In the genomic region with DNA sequence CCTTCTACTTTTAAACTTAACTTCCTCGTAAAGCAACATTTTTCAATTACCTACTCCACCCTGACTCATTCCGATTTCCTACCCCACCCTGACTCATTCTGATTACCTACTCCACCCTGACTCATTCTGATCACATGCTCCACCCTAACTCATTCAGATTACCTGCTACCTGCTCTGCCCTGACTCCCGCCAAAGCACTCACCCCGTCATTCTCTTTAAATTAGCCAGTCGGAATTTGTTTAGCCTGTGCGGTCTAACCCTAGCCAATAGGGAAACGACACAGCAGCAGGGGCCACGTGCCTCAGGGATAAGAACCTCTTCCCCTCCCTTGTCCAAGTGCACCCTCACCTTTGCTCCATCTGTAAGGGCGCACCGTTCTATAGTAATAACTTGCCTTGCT, we compare ENCODE assay signal across 8 cellular contexts. TPM values are rescaled to one million over a fixed set of nuclear protein-coding genes. Genes with fewer than 3 reads are reported as not detected.
DNase-seq lines count a peak whose midpoint lies in the region; ATAC-seq, FAIRE-seq and TF ChIP-seq lines count a peak whose summit lies in the region.
"Not testable (repeated sequence)": the region's sequence is repeated elsewhere in the genome, so short reads cannot be mapped to it uniquely, and the experiment has no call there.

No MANE protein-coding gene starts in this region.

- in situ Hi-C loops in Caki2 (cut with HindIII; ENCODE audit: low pct_unique_long_range_greater_than_20kb, low sequenced_read_pairs); K562 (cut with MboI): not testable (repeated sequence)

- not testable (repeated sequence) for H3K79me2 ChIP-seq in PC-9 (ENCODE audit: low read depth); K562 (ENCODE audit: control insufficient read depth, insufficient read depth, low read length); endothelial cell of umbilical vein (ENCODE audit: control insufficient read depth, insufficient read depth, low read length); trophoblast cell (ENCODE audit: control insufficient read depth, insufficient read depth, low read length, poor library complexity)

- H3K9me2 ChIP-seq in PC-9 (ENCODE audit: insufficient read depth): not testable (repeated sequence)

- not testable (repeated sequence) for H3K14ac ChIP-seq in trophoblast cell (ENCODE audit: low read length)

- H3F3A ChIP-seq in PC-9 (ENCODE audit: insufficient read depth, low read depth): peaks cover 39% of the 10 kb centered on the region

- BruUV-seq in PC-9 (replicated peaks; lab: Mats Ljungman, UMichigan); K562 (replicated peaks; lab: Mats Ljungman, UMichigan); endothelial cell of umbilical vein (replicated peaks; lab: Mats Ljungman, UMichigan): not testable (repeated sequence)

- not testable (repeated sequence) for TF ChIP-seq POLR2A in K562 (conservative IDR thresholded peaks at IDR 0.05); endothelial cell of umbilical vein (IDR thresholded peaks at IDR 0.05; ENCODE audit: low read depth, low read length)

- H3K27ac Mint-ChIP-seq in HFFc6: peak overlapping the region; percentile 12

- not testable (repeated sequence) for H2BK12ac ChIP-seq in trophoblast cell (ENCODE audit: low read length)

- ATAC-seq in K562: not testable (repeated sequence)

- CTCF ChIA-PET in PC-9 (lab: Charles Lee); K562 (lab: Yijun Ruan, JAX; ENCODE audit: low intra/inter-chr PET ratio); endothelial cell of umbilical vein (lab: Charles Lee): not testable (repeated sequence)

- TF ChIP-seq CTCF in HFFc6 (IDR thresholded peaks at IDR 0.05); PC-9 (conservative IDR thresholded peaks at IDR 0.05); K562 (IDR thresholded peaks at IDR 0.05 in 2 of 3, conservative IDR thresholded peaks at IDR 0.05 in 1 of 3; ENCODE audit: insufficient read depth in 2 of 3, low read depth in 1 of 3, low read length in 3 of 3); endothelial cell of umbilical vein (IDR thresholded peaks at IDR 0.05; ENCODE audit: extremely low read depth in 1 of 2, insufficient read depth in 1 of 2, low read depth in 1 of 2, low read length in 2 of 2); left ventricle myocardium inferior (IDR thresholded peaks at IDR 0.05; ENCODE audit: borderline replicate concordance): not testable (repeated sequence)

- peak overlapping the region; percentile 10; the same call in 1 of the 2 replicates for H3K4me3 Mint-ChIP-seq in HFFc6

- H4K12ac ChIP-seq in trophoblast cell (ENCODE audit: low read depth, low read length): not testable (repeated sequence)

- not testable (repeated sequence) for H3K4ac ChIP-seq in trophoblast cell (ENCODE audit: low read depth, low read length)

- intact Hi-C loops in PC-9 (cut with micrococcal nuclease; ENCODE audit: unreplicated experiment): loop anchor here (1.0 kb wide), 1 partner anchor 13 kb away; no protein-coding TSS in a partner anchor
- intact Hi-C loops in K562 (cut with micrococcal nuclease); endothelial cell of umbilical vein (cut with micrococcal nuclease); left ventricle myocardium inferior (cut with micrococcal nuclease): not testable (repeated sequence)

- not testable (repeated sequence) for H2AK5ac ChIP-seq in trophoblast cell (ENCODE audit: low read length)

- peaks cover 56% of the 10 kb centered on the region for H3K36me3 ChIP-seq in PC-9 (ENCODE audit: low read depth)
- not testable (repeated sequence) for H3K36me3 ChIP-seq in K562 (ENCODE audit: control insufficient read depth, insufficient read depth, low read length); endothelial cell of umbilical vein (ENCODE audit: control insufficient read depth in 2 of 2, extremely low read depth in 1 of 2, insufficient read depth in 2 of 2, low read length in 2 of 2); trophoblast cell (ENCODE audit: control insufficient read depth in 1 of 2, insufficient read depth in 2 of 2, low read length in 2 of 2)
- peaks cover 31% of the 10 kb centered on the region for H3K36me3 ChIP-seq in left ventricle myocardium inferior

- H3K4me1 Mint-ChIP-seq in HFFc6 (ENCODE audit: low read depth): peaks cover 64% of the 10 kb centered on the region

- H3K9me3 Mint-ChIP-seq in HFFc6: not testable (repeated sequence)

- not testable (repeated sequence) for H3K9ac ChIP-seq in K562 (ENCODE audit: insufficient read depth in 1 of 2, low read depth in 2 of 2, low read length in 2 of 2); endothelial cell of umbilical vein (replicated peaks; ENCODE audit: extremely low read depth, insufficient read depth, low read length); trophoblast cell (ENCODE audit: low read length)

- H2BK120ac ChIP-seq in trophoblast cell (ENCODE audit: insufficient read depth, low read length, poor library complexity): not testable (repeated sequence)

- POLR2A ChIA-PET in PC-9 (lab: Charles Lee; ENCODE audit: unreplicated experiment); K562 (lab: Yijun Ruan, JAX); endothelial cell of umbilical vein (lab: Charles Lee): not testable (repeated sequence)

- DNase-seq in Caki2 (ENCODE audit: low read depth): peak; percentile 68
- DNase-seq in HFFc6; endothelial cell of umbilical vein (ENCODE audit: low read depth, low spot score); left ventricle myocardium inferior: not testable (repeated sequence)
- DNase-seq in PC-9: peak; percentile 53 to 88
- DNase-seq in K562 (ENCODE audit: extremely low read depth in 1 of 4, low spot score in 3 of 4): peak in 1 of 4 experiments; percentile 8
- peak; percentile 42 to 68 for DNase-seq in trophoblast cell
- peak; percentile 63 for DNase-seq in ureter (ENCODE audit: low spot score)

- H3K4me3 ChIP-seq in PC-9: peak overlapping the region; percentile 22; the same call in 1 of the 2 replicates
- not testable (repeated sequence) for H3K4me3 ChIP-seq in K562; endothelial cell of umbilical vein (replicated peaks in 1 of 3; ENCODE audit: insufficient read depth in 1 of 3, low read depth in 1 of 3, low read length in 3 of 3); left ventricle myocardium inferior; trophoblast cell (ENCODE audit: low read depth, low read length)

- H3K79me1 ChIP-seq in trophoblast cell (ENCODE audit: low read length): not testable (repeated sequence)

- not testable (repeated sequence) for H2BK5ac ChIP-seq in trophoblast cell (ENCODE audit: low read depth, low read length, poor library complexity)

- H3K27ac ChIP-seq in PC-9 (peak overlapping the region; percentile 87), left ventricle myocardium inferior (replicated peaks) (peak overlapping the region; percentile 34)
- H3K27ac ChIP-seq in K562 (ENCODE audit: extremely low read depth, low read depth, low read length); endothelial cell of umbilical vein (ENCODE audit: insufficient read depth, low read depth, low read length); trophoblast cell (ENCODE audit: low read depth, low read length): not testable (repeated sequence)

- H2AFZ ChIP-seq in PC-9; K562 (ENCODE audit: low read depth, low read length); endothelial cell of umbilical vein (ENCODE audit: low read depth, low read length); trophoblast cell (ENCODE audit: insufficient read depth, low read length, poor library complexity): not testable (repeated sequence)

- H4K20me1 ChIP-seq in PC-9 (ENCODE audit: insufficient read depth); K562 (replicated peaks; ENCODE audit: control insufficient read depth, insufficient read depth, low read length); endothelial cell of umbilical vein (replicated peaks; ENCODE audit: control insufficient read depth, extremely low read depth, insufficient read depth, low read length): not testable (repeated sequence)

- not testable (repeated sequence) for H4K91ac ChIP-seq in trophoblast cell (ENCODE audit: low read depth, low read length)

- not testable (repeated sequence) for H3K18ac ChIP-seq in trophoblast cell (ENCODE audit: low read length)

- not testable (repeated sequence) for TF ChIP-seq EP300 in K562 (IDR thresholded peaks at IDR 0.05; ENCODE audit: low read length)

- H3K27me3 Mint-ChIP-seq in HFFc6 (ENCODE audit: insufficient read depth): not testable (repeated sequence)

- dilution Hi-C loops in endothelial cell of umbilical vein (cut with MboI; ENCODE audit: extremely low pct_ligation_motif_present, low sequenced_read_pairs): not testable (repeated sequence)

- FAIRE-seq in K562 (lab: Jason Lieb, UNC); endothelial cell of umbilical vein (lab: Jason Lieb, UNC): not testable (repeated sequence)

- not testable (repeated sequence) for H3K23ac ChIP-seq in trophoblast cell (ENCODE audit: low read length)

- not testable (repeated sequence) for H4K8ac ChIP-seq in trophoblast cell (ENCODE audit: low read depth, low read length)

- not testable (repeated sequence) for H3K9me1 ChIP-seq in K562 (ENCODE audit: control insufficient read depth, insufficient read depth, low read length); endothelial cell of umbilical vein (replicated peaks; ENCODE audit: control insufficient read depth, extremely low read depth, insufficient read depth, low read length)

- H3K4me2 ChIP-seq in PC-9: peak overlapping the region; percentile 64
- not testable (repeated sequence) for H3K4me2 ChIP-seq in K562 (ENCODE audit: insufficient read depth, low read length); endothelial cell of umbilical vein (ENCODE audit: insufficient read depth, low read length); trophoblast cell (ENCODE audit: low read length)

- 1% methylated on average over 10 of the region's 10 CpGs for WGBS in K562 (ENCODE audit: insufficient coverage, low coverage, missing lambda C conversion rate)
- WGBS in trophoblast cell (ENCODE audit: extremely low coverage, insufficient coverage, insufficient read length): 100% methylated on average over 1 of the region's 10 CpGs

- H3K27me3 ChIP-seq in PC-9 (ENCODE audit: insufficient read depth, low read depth); K562 (ENCODE audit: control insufficient read depth in 2 of 2, insufficient read depth in 2 of 2, low read length in 2 of 2); endothelial cell of umbilical vein (ENCODE audit: control insufficient read depth in 2 of 2, insufficient read depth in 2 of 2, low read length in 2 of 2); left ventricle myocardium inferior (ENCODE audit: low read depth); trophoblast cell (ENCODE audit: insufficient read depth, low read length): not testable (repeated sequence)

- H3K4me1 ChIP-seq in PC-9 (replicated peaks; ENCODE audit: insufficient read depth) (peaks cover 29% of the 10 kb centered on the region), endothelial cell of umbilical vein (ENCODE audit: control insufficient read depth, extremely low read depth, insufficient read depth, low read length) (peaks cover 17% of the 10 kb centered on the region), left ventricle myocardium inferior (peaks cover 53% of the 10 kb centered on the region)
- not testable (repeated sequence) for H3K4me1 ChIP-seq in K562 (replicated peaks in 1 of 2; ENCODE audit: control insufficient read depth in 2 of 2, insufficient read depth in 2 of 2, low read length in 2 of 2); trophoblast cell (ENCODE audit: control insufficient read depth in 1 of 2, insufficient read depth in 2 of 2, low read length in 2 of 2)

- H3K9me3 ChIP-seq in PC-9 (ENCODE audit: insufficient read depth, low read depth): peaks cover 13% of the 10 kb centered on the region; the same call in 1 of the 2 replicates
- not testable (repeated sequence) for H3K9me3 ChIP-seq in K562 (replicated peaks; ENCODE audit: control insufficient read depth, insufficient read depth, low read depth, low read length); endothelial cell of umbilical vein (replicated peaks; ENCODE audit: control insufficient read depth, insufficient read depth, low read length); left ventricle myocardium inferior (replicated peaks); trophoblast cell (ENCODE audit: insufficient read depth, low read depth, low read length)

- not testable (repeated sequence) for TF ChIP-seq RAD21 in K562 (CRISPR knock-in tag; conservative IDR thresholded peaks at IDR 0.05 in 1 of 2, IDR thresholded peaks at IDR 0.05 in 1 of 2)

- H3K36me3 Mint-ChIP-seq in HFFc6 (ENCODE audit: low read depth): peaks cover 38% of the 10 kb centered on the region

RNA-seq across cellular contexts. Expression of gene ABLIM3, which starts 46.3 kb away (rescaled TPM):
- 10.4 and 13.1 TPM in 2 replicates for total RNA-seq in Caki2 (2014; rRNA removed; shearing (Covaris generic); ENCODE audit: low replicate concordance)
- 10 to 100 TPM; 29.3 to 54.1 (median 48.3) TPM for total RNA-seq in HFFc6 (2021; fragmentation: NEBNext Ultra II Directional; extraction: Animal tissue kit (Norgen Biotek cat#: 25700))
- total RNA-seq in PC-9 (2021): 101 and 111 TPM in 2 replicates
- total RNA-seq in K562 (2011; cell fraction: chromatin; rRNA removed; ENCODE audit: low replicate concordance): 0.44 and 0.48 TPM in 2 replicates
- 0.26 and 0.50 TPM in 2 replicates for total RNA-seq in K562 (2011; cell fraction: nucleolus; rRNA removed)
- 0.23 and 0.29 TPM in 2 replicates for total RNA-seq in K562 (2011; cell fraction: nucleoplasm; rRNA removed)
- total RNA-seq in K562 (2014; rRNA removed): 0.08 and 0.14 TPM in 2 replicates
- 0.11 and 0.13 TPM in 2 replicates for total RNA-seq in K562 (2014; rRNA removed; fragmentation: Illumina TruSeq; extraction: Trizol)
- total RNA-seq in K562 (2015; rRNA removed; fragmentation: Illumina TruSeq; extraction: Trizol): 0.04 and 0.08 TPM in 2 replicates
- 0.34 and 0.38 TPM in 2 replicates for total RNA-seq in K562 (2021)
- polyA plus RNA-seq in K562 (2011; rRNA removed): 0.03 TPM in 2 replicates
- 0.07 TPM in 1 of 2 replicates, not detected in the other for polyA plus RNA-seq in K562 (2011; cell fraction: cytosol; rRNA removed)
- polyA plus RNA-seq in K562 (2011; cell fraction: nucleus; rRNA removed): 0.10 TPM in 1 of 2 replicates, not detected in the other
- 0.46 and 7.8 TPM in 2 replicates for polyA plus RNA-seq in K562 (2012)
- 0.19 and 0.26 TPM in 2 replicates for polyA plus RNA-seq in K562 (2014; fragmentation: Illumina TruSeq; extraction: Trizol)
- polyA plus RNA-seq in K562 (2014; fragmentation: Nextera tagmentation; extraction: Ambion mirVana): under 1 TPM; 0.08 to 0.10 TPM
- 0.15 and 0.22 TPM in 2 replicates for polyA plus RNA-seq in K562 (2014; rRNA removed)
- polyA minus RNA-seq in K562 (2011; rRNA and poly(A)+ RNA removed): 0.11 TPM in 1 of 2 replicates, not detected in the other
- not detected in 2 replicates for polyA minus RNA-seq in K562 (2011; cell fraction: cytosol; rRNA and poly(A)+ RNA removed)
- polyA minus RNA-seq in K562 (2011; cell fraction: nucleus; rRNA and poly(A)+ RNA removed): not detected in 2 replicates
- total RNA-seq in endothelial cell of umbilical vein: 25.7 and 42.1 TPM in 2 replicates
- polyA plus RNA-seq in endothelial cell of umbilical vein: 14.9 and 16.7 TPM in 2 replicates
- 18.4 and 19.1 TPM in 2 replicates for polyA plus RNA-seq in endothelial cell of umbilical vein (2011; cell fraction: cytosol; rRNA removed)
- polyA plus RNA-seq in endothelial cell of umbilical vein (2011; cell fraction: nucleus; rRNA removed): 50.3 and 58.4 TPM in 2 replicates
- 26.0 and 29.4 TPM in 2 replicates for polyA plus RNA-seq in endothelial cell of umbilical vein (2012)
- polyA minus RNA-seq in endothelial cell of umbilical vein: 33.8 and 34.6 TPM in 2 replicates
- polyA minus RNA-seq in endothelial cell of umbilical vein (2011; cell fraction: cytosol; rRNA and poly(A)+ RNA removed): 0.31 TPM
- 29.8 and 34.3 TPM in 2 replicates for polyA minus RNA-seq in endothelial cell of umbilical vein (2011; cell fraction: nucleus; rRNA and poly(A)+ RNA removed)
- 122 TPM for total RNA-seq in left ventricle myocardium inferior
- polyA plus RNA-seq in trophoblast cell (2013): 1.9 and 2.0 TPM in 2 replicates
- 101 TPM for total RNA-seq in ureter
